Comparison of ENCODE assay signal across 1 cellular context in the genomic region with DNA sequence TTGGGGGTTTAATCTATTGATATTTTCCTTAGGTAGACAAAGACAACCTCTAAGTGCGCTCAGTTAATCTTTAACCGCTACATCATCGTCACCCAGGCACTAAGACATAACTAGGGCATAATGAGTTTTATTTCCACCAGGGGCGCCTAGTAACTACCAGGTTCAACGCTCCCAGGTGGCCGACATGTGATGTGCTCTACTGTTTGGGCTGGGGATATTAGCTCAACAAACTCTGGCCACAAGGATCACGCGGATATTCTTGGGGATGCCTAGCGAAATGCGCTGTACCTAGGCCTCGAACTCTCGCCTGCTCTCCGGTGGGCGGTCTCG.
TF ChIP-seq lines count a peak whose summit lies in the region.

No MANE protein-coding gene starts in this region.

TF ChIP-seq in endothelial cell of umbilical vein, 7 proteins besides CTCF, POLR2A, EP300 and RAD21 (continued from another document):
- TF ChIP-seq, protein P1, sequence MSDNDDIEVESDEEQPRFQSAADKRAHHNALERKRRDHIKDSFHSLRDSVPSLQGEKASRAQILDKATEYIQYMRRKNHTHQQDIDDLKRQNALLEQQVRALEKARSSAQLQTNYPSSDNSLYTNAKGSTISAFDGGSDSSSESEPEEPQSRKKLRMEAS (IDR thresholded peaks at IDR 0.05; ENCODE audit: insufficient read depth, insufficient read length), result no peak
- TF ChIP-seq MYC (IDR thresholded peaks at IDR 0.05; ENCODE audit: low read depth, low read length) (no peak), GATA2 (IDR thresholded peaks at IDR 0.05; ENCODE audit: insufficient read depth, insufficient read length, low read depth, low read length) (no peak)
